ENCODE assay signal across 10 cellular contexts in the genomic region with DNA sequence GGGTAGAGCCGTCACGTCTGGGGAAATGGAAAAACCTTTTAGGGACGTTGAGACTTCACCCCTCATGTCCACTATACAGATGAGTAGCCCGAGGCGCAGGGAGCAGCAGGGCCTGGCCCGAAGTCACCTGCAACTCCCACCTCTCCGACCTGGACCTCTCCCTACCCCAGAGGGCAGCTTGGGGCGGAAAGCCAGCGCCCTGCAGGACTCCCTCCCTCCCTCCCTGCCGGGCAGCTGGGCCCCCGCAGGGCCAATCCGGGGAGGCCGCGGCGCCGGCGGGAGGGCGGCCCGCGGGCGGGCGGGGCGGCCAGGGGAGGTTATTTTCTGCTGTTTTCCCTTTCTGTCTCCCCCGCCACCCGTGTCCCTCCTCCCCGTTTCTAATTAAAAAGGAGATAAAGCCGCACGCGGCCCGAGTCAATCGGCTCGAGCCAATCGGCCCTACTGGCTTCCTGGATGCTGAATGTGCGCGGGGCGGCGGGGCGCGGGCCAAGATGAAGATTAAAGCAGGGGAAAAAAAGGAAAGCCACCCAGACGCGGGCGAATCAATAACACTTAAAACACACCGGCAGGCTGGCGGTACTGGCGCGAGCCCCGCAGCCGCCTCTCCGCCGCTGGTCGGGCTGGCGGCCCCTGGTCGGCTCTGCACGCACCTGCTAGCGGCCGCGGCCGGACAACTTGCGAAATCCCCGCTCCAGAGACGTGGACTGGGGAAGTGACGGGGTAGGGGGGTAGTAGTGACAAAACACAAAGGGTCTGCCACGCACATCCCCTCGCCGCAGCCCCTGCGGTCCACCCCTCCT. TPM values are rescaled to one million over a fixed set of nuclear protein-coding genes. Genes with fewer than 3 reads are reported as not detected.
DNase-seq lines count a peak whose midpoint lies in the region; ATAC-seq and TF ChIP-seq lines count a peak whose summit lies in the region.
"Had no signal": no experiment of that assay in that cellular context is flagged by ENCODE, and none has a peak within 500 bp of the region (broad histone marks: within the 10 kb centered on the region; RNA-seq: fewer than 3 reads in every experiment).

No MANE protein-coding gene starts in this region.

- peaks cover 25% of the 10 kb centered on the region for H3K27me3 Mint-ChIP-seq in CD8-positive, alpha-beta T cell (ENCODE audit: low read depth)

- POLR2A ChIA-PET in CD8-positive, alpha-beta T cell (lab: Charles Lee) = interaction anchor here (1.0 to 2.1 kb wide), 2 partner anchors 11 to 297 kb away, joined by 3 to 10 read pairs; no protein-coding TSS in a partner anchor
- POLR2A ChIA-PET in PC-9 (lab: Charles Lee; ENCODE audit: unreplicated experiment) = no interaction called here

- no peaks in the 10 kb centered on the region for H3K9me3 Mint-ChIP-seq in CD8-positive, alpha-beta T cell

- H3F3A ChIP-seq in PC-9 (ENCODE audit: insufficient read depth, low read depth) (peaks cover 12% of the 10 kb centered on the region; the same call in 1 of the 2 replicates), neural cell (ENCODE audit: insufficient read depth, low read length, poor library complexity, severe bottlenecking) (no peaks in the 10 kb centered on the region)

- H3K9me2 ChIP-seq in PC-9 (ENCODE audit: insufficient read depth) (no peaks in the 10 kb centered on the region), neural cell (ENCODE audit: insufficient read depth, low read length) (no peaks in the 10 kb centered on the region)

- no peak for TF ChIP-seq RAD21 in neural cell (conservative IDR thresholded peaks at IDR 0.05)

- no peak overlapping the region for H3K27ac ChIP-seq in CD8-positive, alpha-beta T cell (ENCODE audit: low read depth, low read length)
- H3K27ac ChIP-seq in PC-9 (no peak overlapping the region), neural cell (ENCODE audit: low read length) (peak overlapping the region; percentile 80)
- H3K27ac ChIP-seq in effector memory CD4-positive, alpha-beta T cell (ENCODE audit: insufficient read depth, low read length, poor library complexity, severe bottlenecking) = peak overlapping the region; percentile 50
- H3K27ac ChIP-seq: ovary had no signal

- no peak overlapping the region for H3K27ac Mint-ChIP-seq in CD8-positive, alpha-beta T cell

- H4K20me1 ChIP-seq in PC-9 (ENCODE audit: insufficient read depth) (no peaks in the 10 kb centered on the region), neural cell (ENCODE audit: insufficient read depth) (no peaks in the 10 kb centered on the region)

- no peaks in the 10 kb centered on the region for H3K36me3 ChIP-seq in CD8-positive, alpha-beta T cell (ENCODE audit: insufficient read depth, low read length)
- H3K36me3 ChIP-seq in PC-9 (ENCODE audit: low read depth) (peaks cover 20% of the 10 kb centered on the region), neural cell (ENCODE audit: insufficient read depth, low read length) (no peaks in the 10 kb centered on the region)
- H3K36me3 ChIP-seq in effector memory CD4-positive, alpha-beta T cell (ENCODE audit: control insufficient read depth, insufficient read depth, low read length) = peaks cover 3% of the 10 kb centered on the region
- H3K36me3 ChIP-seq: ovary had no signal

- no peak for TF ChIP-seq EP300 in neural cell (conservative IDR thresholded peaks at IDR 0.05; ENCODE audit: poor library complexity, severe bottlenecking)

- peaks cover 12% of the 10 kb centered on the region for H3K36me3 Mint-ChIP-seq in CD8-positive, alpha-beta T cell

- peak overlapping the region; percentile 81 for H2AFZ ChIP-seq in PC-9
- peak overlapping the region; percentile 73 for H2AFZ ChIP-seq in neural cell (ENCODE audit: low read depth, low read length)

- no peak for TF ChIP-seq CTCF in CD8-positive, alpha-beta T cell (IDR thresholded peaks at IDR 0.05)
- TF ChIP-seq CTCF in PC-9 (conservative IDR thresholded peaks at IDR 0.05) (0 out of 2 replicates have a peak, but pooled peaks have one; percentile 11), neural cell (IDR thresholded peaks at IDR 0.05; ENCODE audit: poor library complexity, severe bottlenecking) (no peak)

- peaks cover 52% of the 10 kb centered on the region for H3K79me2 ChIP-seq in PC-9 (ENCODE audit: low read depth)
- peaks cover 13% of the 10 kb centered on the region for H3K79me2 ChIP-seq in neural cell (replicated peaks; ENCODE audit: insufficient read depth, low read length)

- H3K4me3 Mint-ChIP-seq in CD8-positive, alpha-beta T cell = peak overlapping the region; percentile 83

- no peak for ATAC-seq in CD8-positive, alpha-beta T cell
- ATAC-seq in HG02678 (IDR thresholded peaks at IDR 0.05; ENCODE audit: unreplicated experiment) = no peak
- ATAC-seq in GM21381 (IDR thresholded peaks at IDR 0.05; ENCODE audit: unreplicated experiment) = no peak

- intact Hi-C loops in CD8-positive, alpha-beta T cell (cut with DNase I, micrococcal nuclease) = loop anchor here in 1 of 2 experiments (5.0 kb wide), 1 partner anchor 396 kb away; a partner anchor contains a TSS
- intact Hi-C loops in PC-9 (cut with micrococcal nuclease; ENCODE audit: unreplicated experiment) = loop anchor here (1.0 to 2.0 kb wide), 3 partner anchors 28 to 51 kb away; no protein-coding TSS in a partner anchor

- no TSS peak for BruUV-seq in PC-9 (replicated peaks; lab: Mats Ljungman, UMichigan)

- CTCF ChIA-PET in CD8-positive, alpha-beta T cell (lab: Charles Lee) = interaction anchor here (1.2 to 18.5 kb wide), 3 partner anchors 8 to 225 kb away, joined by 4 to 670 read pairs (median 7); no protein-coding TSS in a partner anchor
- CTCF ChIA-PET in PC-9 (lab: Charles Lee) = interaction anchor here (0.5 kb wide), 1 partner anchor 46 kb away, joined by 3 read pairs; no protein-coding TSS in a partner anchor

- DNase-seq in CD8-positive, alpha-beta T cell = no peak
- DNase-seq in PC-9 (peak in 1 of 2 experiments; percentile 24), NCI-H1048 (lab: John Stamatoyannopoulos, UW) (no peak)
- no peak for DNase-seq in effector memory CD4-positive, alpha-beta T cell
- no peak for DNase-seq in stimulated activated CD4-positive, alpha-beta T cell treated with anti-CD3 and anti-CD28 coated beads, Interleukin-12 subunit alpha, Interleukin-12 subunit beta, amount 100 ng/mL, for 4 hours
- DNase-seq: NCI-H2171, ovary had no signal

- peaks cover 13% of the 10 kb centered on the region for H3K4me1 Mint-ChIP-seq in CD8-positive, alpha-beta T cell (ENCODE audit: low read depth)

- H3K27me3 ChIP-seq in CD8-positive, alpha-beta T cell (ENCODE audit: insufficient read depth, low read length) = no peaks in the 10 kb centered on the region
- H3K27me3 ChIP-seq in PC-9 (ENCODE audit: insufficient read depth, low read depth) (no peaks in the 10 kb centered on the region), neural cell (ENCODE audit: insufficient read depth, low read depth, low read length) (peaks cover 6% of the 10 kb centered on the region)
- no peaks in the 10 kb centered on the region for H3K27me3 ChIP-seq in effector memory CD4-positive, alpha-beta T cell (replicated peaks; ENCODE audit: control insufficient read depth, insufficient read depth, low read length, poor library complexity, severe bottlenecking)
- H3K27me3 ChIP-seq: ovary had no signal

- peak overlapping the region; percentile 92 for H3K9ac ChIP-seq in neural cell (ENCODE audit: low read length)

- H3K4me2 ChIP-seq in PC-9 = peak overlapping the region; percentile 75
- peak overlapping the region; percentile 77 for H3K4me2 ChIP-seq in neural cell (ENCODE audit: low read length)

- no peaks in the 10 kb centered on the region for H3K9me3 ChIP-seq in CD8-positive, alpha-beta T cell (ENCODE audit: low read length)
- H3K9me3 ChIP-seq in PC-9 (ENCODE audit: insufficient read depth, low read depth) (no peaks in the 10 kb centered on the region), neural cell (ENCODE audit: low read length) (no peaks in the 10 kb centered on the region)
- H3K9me3 ChIP-seq in effector memory CD4-positive, alpha-beta T cell (ENCODE audit: control insufficient read depth, low read length) = no peaks in the 10 kb centered on the region

- peak overlapping the region; percentile 64 for H3K4me3 ChIP-seq in CD8-positive, alpha-beta T cell (ENCODE audit: low read depth, low read length)
- peak overlapping the region; percentile 85 for H3K4me3 ChIP-seq in PC-9
- peak overlapping the region; percentile 83 for H3K4me3 ChIP-seq in effector memory CD4-positive, alpha-beta T cell (ENCODE audit: insufficient read depth, low read depth, low read length, poor library complexity, severe bottlenecking)
- peak overlapping the region; percentile 92 for H3K4me3 ChIP-seq in neural cell (ENCODE audit: low read length)
- H3K4me3 ChIP-seq: ovary had no signal

- peaks cover 24% of the 10 kb centered on the region for H3K4me1 ChIP-seq in CD8-positive, alpha-beta T cell (ENCODE audit: insufficient read depth, low read length)
- peaks cover 30% of the 10 kb centered on the region for H3K4me1 ChIP-seq in PC-9 (replicated peaks; ENCODE audit: insufficient read depth)
- H3K4me1 ChIP-seq in effector memory CD4-positive, alpha-beta T cell (ENCODE audit: control insufficient read depth, insufficient read depth, low read length, poor library complexity, severe bottlenecking) = peaks cover 16% of the 10 kb centered on the region

TF ChIP-seq in neural cell, 6 proteins besides CTCF, POLR2A, EP300 and RAD21 (continues in another document):
- TF ChIP-seq MXI1 (conservative IDR thresholded peaks at IDR 0.05; ENCODE audit: poor library complexity, severe bottlenecking) = no peak
- TF ChIP-seq SMC3 (conservative IDR thresholded peaks at IDR 0.05; ENCODE audit: poor library complexity) = peak; percentile 40
- TF ChIP-seq POLR2AphosphoS5 (IDR thresholded peaks at IDR 0.05) = peak; percentile 15
- TF ChIP-seq TAF1 (IDR thresholded peaks at IDR 0.05; ENCODE audit: low read depth) = no peak

RNA-seq across cellular contexts. Expression of a gene that starts 1.8 kb away (rescaled TPM):
- 1 to 10 TPM; 5.1 to 5.4 TPM for total RNA-seq in CD8-positive, alpha-beta T cell
- 4.7 and 6.3 TPM in 2 replicates for total RNA-seq in PC-9 (2021)
- 13.3 and 17.7 TPM in 2 replicates for polyA plus RNA-seq in neural cell
- polyA minus RNA-seq in neural cell = 35.8 and 37.4 TPM in 2 replicates
- polyA plus RNA-seq: ovary had no signal

Comparison
In these comparisons a context has a peak if more than half of its experiments do, and no peak if none do; other contexts are left out.
1. H3K27ac ChIP-seq: peak in effector memory CD4-positive, alpha-beta T cell (single experiment) and neural cell (single experiment); none in CD8-positive, alpha-beta T cell (single experiment) and PC-9 (single experiment).
2. Peak in every context shown above with its lines, with median percentiles within 50 percentile points of each other: H3K4me3 ChIP-seq.